ENCODE assay signal across 2 cellular contexts in the genomic region with DNA sequence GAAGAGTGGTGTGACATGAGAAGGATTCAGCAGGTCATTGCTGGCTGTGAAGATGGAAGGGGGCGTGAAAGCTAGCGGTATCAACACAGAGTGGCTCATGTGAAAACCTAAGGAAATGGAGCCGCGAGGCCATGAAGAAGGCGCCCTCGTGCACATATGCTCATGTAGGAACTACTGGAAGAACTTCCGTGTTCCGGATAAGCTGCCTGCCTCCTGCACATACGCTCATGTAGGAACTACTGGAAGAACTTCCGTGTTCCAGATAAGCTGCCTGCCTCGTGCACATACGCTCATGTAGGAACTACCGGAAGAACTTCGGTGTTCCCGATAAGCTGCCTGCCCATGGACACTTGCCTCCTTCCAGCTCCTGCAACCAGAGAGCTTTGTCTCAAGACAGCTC.
TF ChIP-seq lines count a peak whose summit lies in the region.

No MANE protein-coding gene starts in this region.

TF ChIP-seq in K562, 482 proteins besides CTCF, POLR2A, EP300 and RAD21:
- TF ChIP-seq ZKSCAN3 (CRISPR knock-in tag; IDR thresholded peaks at IDR 0.05) (no peak), ELF1 (tag; IDR thresholded peaks at IDR 0.05) (peak; percentile 81), CXXC5 (CRISPR knock-in tag; IDR thresholded peaks at IDR 0.05) (0 out of 2 replicates have a peak, but pooled peaks have one; percentile 11), ETV6 (IDR thresholded peaks at IDR 0.05; ENCODE audit: borderline replicate concordance in 1 of 2, low read depth in 2 of 2, low read length in 1 of 2) (peak in 1 of 2 experiments; percentile 67; a peak in 1 of 4 replicates), ETV6 (CRISPR knock-in tag; IDR thresholded peaks at IDR 0.05; ENCODE audit: borderline replicate concordance) (no peak), L3MBTL2 (IDR thresholded peaks at IDR 0.05) (peak; percentile 79), GABPA (tag; conservative IDR thresholded peaks at IDR 0.05; ENCODE audit: low read depth) (peak; percentile 41), TARDBP (IDR thresholded peaks at IDR 0.05) (no peak), MGA (IDR thresholded peaks at IDR 0.05) (peak; percentile 48; the same call in 1 of the 2 replicates), NR2C2 (CRISPR knock-in tag; IDR thresholded peaks at IDR 0.05) (no peak), NR2C2 (tag; IDR thresholded peaks at IDR 0.05) (peak; percentile 36; the same call in 1 of the 2 replicates), ZNF184 (CRISPR knock-in tag; IDR thresholded peaks at IDR 0.05) (no peak)

TF ChIP-seq in H1, 55 proteins besides CTCF, POLR2A, EP300 and RAD21:
- no peak for TF ChIP-seq E2F6 (IDR thresholded peaks at IDR 0.05)
- TF ChIP-seq JUND (IDR thresholded peaks at IDR 0.05; ENCODE audit: low read length): no peak
- no peak for TF ChIP-seq ASH2L (IDR thresholded peaks at IDR 0.05; ENCODE audit: low read length)
- TF ChIP-seq SIRT6 (IDR thresholded peaks at IDR 0.05; ENCODE audit: low read length): no peak
- TF ChIP-seq HDAC6 (IDR thresholded peaks at IDR 0.05; ENCODE audit: low read depth, low read length): no peak
